21 cellular contexts compared by ENCODE assay signal in genomic region chr20:37443596-37443995, GRCh38.
DNase-seq lines count a peak whose midpoint lies in the region; ATAC-seq, FAIRE-seq and TF ChIP-seq lines count a peak whose summit lies in the region.
"Had no signal": no experiment of that assay in that cellular context is flagged by ENCODE, and none has a peak within 500 bp of the region (broad histone marks: within the 10 kb centered on the region; RNA-seq: fewer than 3 reads in every experiment).

No MANE protein-coding gene starts in this region.

- H3K27ac ChIP-seq in BLaER1 (0 out of 2 replicates have a peak overlapping the region, but pooled peaks have one; percentile 22), H1 (ENCODE audit: low read depth, low read length) (no peak overlapping the region), upper lobe of right lung (no peak overlapping the region), gastrocnemius medialis (no peak overlapping the region)
- H3K27ac ChIP-seq: C4-2B, GM23248 had no signal

- no peak overlapping the region for H4K8ac ChIP-seq in H1 (ENCODE audit: extremely low read depth, insufficient read depth, low read length)

- H3K27me3 ChIP-seq in BLaER1 (no peaks in the 10 kb centered on the region), H1 (replicated peaks in 1 of 4; ENCODE audit: control insufficient read depth in 3 of 4, extremely low read depth in 1 of 4, insufficient read depth in 3 of 4, low read length in 3 of 4) (0 out of 7 replicates have a peak, but pooled peaks cover 0 to 3% (median 0%) of the 10 kb centered on the region in 4 experiments), upper lobe of right lung (no peaks in the 10 kb centered on the region), gastrocnemius medialis (peaks cover 0 to 4% (median 4%) of the 10 kb centered on the region in 3 donors)

- CTCF ChIA-PET in H1 (lab: Charles Lee; ENCODE audit: partially characterized antibody): interaction anchor here (1.0 kb wide), 1 partner anchor 9 kb away, joined by 3 read pairs; no protein-coding TSS in a partner anchor

- POLR2A ChIA-PET in H1 (lab: Charles Lee; ENCODE audit: partially characterized antibody): interaction anchor here (0.6 to 1.3 kb wide), 4 partner anchors 30 to 63 kb away, joined by 3 to 4 read pairs (median 3); no protein-coding TSS in a partner anchor

- H3K4me2 ChIP-seq in BLaER1 (peak overlapping the region; percentile 22; the same call in 1 of the 2 replicates), H1 (ENCODE audit: insufficient read depth in 1 of 2, low read depth in 2 of 2, low read length in 2 of 2) (no peak overlapping the region)

- H3K9me3 ChIP-seq in BLaER1 (no peaks in the 10 kb centered on the region), H1 (ENCODE audit: insufficient read depth in 2 of 2, low read depth in 1 of 2, low read length in 1 of 2) (no peaks in the 10 kb centered on the region), upper lobe of right lung (no peaks in the 10 kb centered on the region), gastrocnemius medialis (no peaks in the 10 kb centered on the region)
- H3K9me3 ChIP-seq: Caco-2, HAP-1 had no signal

- H3K4ac ChIP-seq in H1 (replicated peaks; ENCODE audit: insufficient read length, low read depth, low read length): no peak overlapping the region

- H3K14ac ChIP-seq in H1 (ENCODE audit: insufficient read length): no peak overlapping the region

- H4K91ac ChIP-seq in H1 (replicated peaks; ENCODE audit: insufficient read length, low read length): no peak overlapping the region

- TF ChIP-seq POLR2A in H1 (IDR thresholded peaks at IDR 0.05; ENCODE audit: control extremely low read depth in 1 of 2, low read depth in 2 of 2, low read length in 2 of 2) (no peak), gastrocnemius medialis (IDR thresholded peaks at IDR 0.05) (no peak)

- no peak overlapping the region for H3K4me3 ChIP-seq in BLaER1
- H3K4me3 ChIP-seq in H1 (ENCODE audit: extremely low read depth in 1 of 4, insufficient read depth in 2 of 4, low read depth in 3 of 4, low read length in 4 of 4): no peak overlapping the region
- no peak overlapping the region for H3K4me3 ChIP-seq in upper lobe of right lung
- no peak overlapping the region for H3K4me3 ChIP-seq in gastrocnemius medialis
- H3K4me3 ChIP-seq: GM12878, GM23248, HAP-1 had no signal

- H2AFZ ChIP-seq in H1 (ENCODE audit: low read length): no peak overlapping the region
- H2AFZ ChIP-seq: GM23248 had no signal

- H3K9ac ChIP-seq in BLaER1: no peak overlapping the region
- H3K9ac ChIP-seq in H1 (replicated peaks in 1 of 4; ENCODE audit: extremely low read depth in 1 of 4, low read depth in 3 of 4, low read length in 3 of 4): no peak overlapping the region
- H3K9ac ChIP-seq: GM23248 had no signal

- H2BK12ac ChIP-seq in H1 (ENCODE audit: low read depth, low read length): peak overlapping the region; percentile 75; the same call in 1 of the 2 replicates

- no peak for TF ChIP-seq EP300 in H1 (IDR thresholded peaks at IDR 0.05; ENCODE audit: borderline replicate concordance in 1 of 2, low read depth in 2 of 2, low read length in 2 of 2)

- no peak overlapping the region for H2BK120ac ChIP-seq in H1 (replicated peaks; ENCODE audit: low read depth, low read length)

- no peak overlapping the region for H3K23ac ChIP-seq in H1 (ENCODE audit: insufficient read length)

- H3K36me3 ChIP-seq in BLaER1 (no peaks in the 10 kb centered on the region), H1 (ENCODE audit: control insufficient read depth in 2 of 4, insufficient read depth in 4 of 4, low read length in 3 of 4) (no peaks in the 10 kb centered on the region), upper lobe of right lung (no peaks in the 10 kb centered on the region), gastrocnemius medialis (no peaks in the 10 kb centered on the region)
- H3K36me3 ChIP-seq: HAP-1 had no signal

- H2BK15ac ChIP-seq in H1 (ENCODE audit: low read length): no peak overlapping the region

- TF ChIP-seq CTCF in H1 (IDR thresholded peaks at IDR 0.05; ENCODE audit: control extremely low read depth in 1 of 3, insufficient read depth in 1 of 3, low read depth in 1 of 3, low read length in 3 of 3): no peak
- no peak for TF ChIP-seq CTCF in upper lobe of right lung (IDR thresholded peaks at IDR 0.05)
- no peak for TF ChIP-seq CTCF in gastrocnemius medialis (IDR thresholded peaks at IDR 0.05 in 4 of 5, conservative IDR thresholded peaks at IDR 0.05 in 1 of 5)

- H3K56ac ChIP-seq in H1 (replicated peaks; ENCODE audit: insufficient read length, low read depth, low read length): no peak overlapping the region

- 0 out of 2 replicates have a peak overlapping the region, but pooled peaks have one; percentile 75 for H2AK5ac ChIP-seq in H1 (ENCODE audit: low read depth, low read length)

- peak overlapping the region; percentile 7; the same call in 1 of the 2 replicates for H3K18ac ChIP-seq in H1 (ENCODE audit: extremely low read depth, low read length)

- ATAC-seq in upper lobe of right lung (no peak), gastrocnemius medialis (no peak)
- ATAC-seq: CD8-positive, alpha-beta T cell; GM12878 had no signal

- peaks cover 21% of the 10 kb centered on the region for H3K4me1 ChIP-seq in BLaER1
- H3K4me1 ChIP-seq in H1 (replicated peaks in 1 of 4; ENCODE audit: control insufficient read depth in 3 of 4, insufficient read depth in 4 of 4, low read length in 3 of 4): peaks cover 0 to 11% (median 1%) of the 10 kb centered on the region in 4 experiments; a peak in 3 of 7 replicates
- H3K4me1 ChIP-seq in upper lobe of right lung: no peaks in the 10 kb centered on the region
- no peaks in the 10 kb centered on the region for H3K4me1 ChIP-seq in gastrocnemius medialis
- H3K4me1 ChIP-seq: Caco-2, HAP-1 had no signal

- no peak overlapping the region for H4K5ac ChIP-seq in H1 (ENCODE audit: insufficient read length, low read depth, low read length)

- no peak for FAIRE-seq in H1 (lab: Jason Lieb, UNC)
- FAIRE-seq: D721Med, GM12878, GM19239, H54 had no signal

- H3K79me2 ChIP-seq in H1 (ENCODE audit: control insufficient read depth in 1 of 2, insufficient read depth in 2 of 2, low read length in 2 of 2): no peaks in the 10 kb centered on the region

- peaks cover 8% of the 10 kb centered on the region; the same call in 1 of the 2 replicates for H3K23me2 ChIP-seq in H1 (ENCODE audit: low read depth, low read length)

- no peaks in the 10 kb centered on the region for H4K20me1 ChIP-seq in BLaER1
- peaks cover 0 to 3% of the 10 kb centered on the region in 2 experiments for H4K20me1 ChIP-seq in H1 (replicated peaks in 1 of 2; ENCODE audit: control insufficient read depth in 1 of 2, insufficient read depth in 2 of 2, low read length in 2 of 2)

- no peaks in the 10 kb centered on the region for H3K79me1 ChIP-seq in H1 (ENCODE audit: low read depth, low read length)

- H2BK20ac ChIP-seq in H1 (ENCODE audit: low read length): no peak overlapping the region

- peak; percentile 5 for DNase-seq in D341Med (ENCODE audit: low spot score)
- no peak for DNase-seq in H1 (ENCODE audit: low read depth in 1 of 2, low spot score in 2 of 2)
- DNase-seq in upper lobe of right lung: peak; percentile 18
- no peak for DNase-seq in midbrain (lab: John Stamatoyannopoulos, UW)
- no peak for DNase-seq in gastrocnemius medialis
- DNase-seq: Caco-2; CD4-positive, CD25-positive, alpha-beta regulatory T cell; CD8-positive, alpha-beta T cell; DMS 273 treated with DMSO at 0.1 percent for 48 hours; DMS79; EL; GDM1; GM23248; HFFc6 had no signal

- H2BK5ac ChIP-seq in H1 (ENCODE audit: low read depth, low read length): no peak overlapping the region

- intact Hi-C loops in upper lobe of right lung (cut with DNase I): no loop called here
- intact Hi-C loops in gastrocnemius medialis (cut with DNase I; ENCODE audit: low total_unique reads): no loop called here

- in situ Hi-C loops in gastrocnemius medialis (cut with MboI; ENCODE audit: low sequenced_read_pairs in 4 of 4): no loop called here

- 91% methylated on average over 4 of the region's 4 CpGs; no CpG with 5 or more reads in 1 of the 2 experiments for WGBS in H1 (ENCODE audit: extremely low coverage in 1 of 2, insufficient coverage in 1 of 2, insufficient read length in 1 of 2, insufficient replicate concordance in 2 of 2, low coverage in 1 of 2, low lambda C conversion rate in 2 of 2, missing lambda C conversion rate in 1 of 2), 2 experiments

- no peak for TF ChIP-seq RAD21 in H1 (IDR thresholded peaks at IDR 0.05 in 1 of 2, conservative IDR thresholded peaks at IDR 0.05 in 1 of 2; ENCODE audit: low read depth in 2 of 2, low read length in 2 of 2)

TF ChIP-seq in H1, 55 proteins besides CTCF, POLR2A, EP300 and RAD21:
- no peak for TF ChIP-seq SIN3A (conservative IDR thresholded peaks at IDR 0.05 in 1 of 2, IDR thresholded peaks at IDR 0.05 in 1 of 2; ENCODE audit: low read depth in 1 of 2, low read length in 2 of 2)
- no peak for TF ChIP-seq PHF8 (conservative IDR thresholded peaks at IDR 0.05; ENCODE audit: low read depth, low read length)
- TF ChIP-seq YY1 (IDR thresholded peaks at IDR 0.05; ENCODE audit: low read depth, low read length): no peak
- TF ChIP-seq GTF2F1 (IDR thresholded peaks at IDR 0.05; ENCODE audit: borderline replicate concordance, low read depth, low read length): no peak
- no peak for TF ChIP-seq JUND (IDR thresholded peaks at IDR 0.05; ENCODE audit: low read length)
- TF ChIP-seq SP2 (IDR thresholded peaks at IDR 0.05; ENCODE audit: low read length): no peak
- TF ChIP-seq CBX8 (IDR thresholded peaks at IDR 0.05; ENCODE audit: borderline replicate concordance, low read depth, low read length): no peak
- no peak for TF ChIP-seq ZNF274 (IDR thresholded peaks at IDR 0.05; ENCODE audit: borderline replicate concordance, extremely low read depth, low read length)
- TF ChIP-seq HDAC2 (IDR thresholded peaks at IDR 0.05; ENCODE audit: borderline replicate concordance in 1 of 2, low read depth in 2 of 2, low read length in 2 of 2): no peak
- TF ChIP-seq SP1 (IDR thresholded peaks at IDR 0.05; ENCODE audit: low read depth, low read length): no peak
- no peak for TF ChIP-seq BCL11A (IDR thresholded peaks at IDR 0.05; ENCODE audit: low read depth in 2 of 2, low read length in 2 of 2)
- no peak for TF ChIP-seq EGR1 (IDR thresholded peaks at IDR 0.05; ENCODE audit: borderline replicate concordance, low read depth, low read length)
- no peak for TF ChIP-seq SP4 (IDR thresholded peaks at IDR 0.05; ENCODE audit: low read length)
- no peak for TF ChIP-seq RFX5 (IDR thresholded peaks at IDR 0.05; ENCODE audit: borderline replicate concordance, low read depth, low read length)
- TF ChIP-seq CTBP2 (IDR thresholded peaks at IDR 0.05; ENCODE audit: borderline replicate concordance, insufficient read depth, insufficient read length, low read length): no peak

Comparison
In these comparisons a context has a peak if more than half of its experiments do, and no peak if none do; other contexts are left out.
1. DNase-seq: peak in D341Med (single experiment) and upper lobe of right lung (single experiment); none in H1 (0 of 2), midbrain (single experiment) and gastrocnemius medialis (0 of 2).